8 cellular contexts compared by ENCODE assay signal in genomic region chr16:87203060-87203656, GRCh38.
DNase-seq lines count a peak whose midpoint lies in the region; ATAC-seq and TF ChIP-seq lines count a peak whose summit lies in the region.

No MANE protein-coding gene starts in this region.

- in situ Hi-C loops in ACHN (cut with HindIII; ENCODE audit: low pct_ligation_motif_present, low pct_unique_long_range_greater_than_20kb, low sequenced_read_pairs): no loop called here

- H3K4me3 ChIP-seq in GM12875 (ENCODE audit: low read depth, low read length): no peak overlapping the region

- ATAC-seq in GM19463 (IDR thresholded peaks at IDR 0.05; ENCODE audit: unreplicated experiment) (no peak), GM19395 (IDR thresholded peaks at IDR 0.05; ENCODE audit: unreplicated experiment) (no peak)

- peak; percentile 89 for TF ChIP-seq CTCF in GM12875 (IDR thresholded peaks at IDR 0.05; ENCODE audit: borderline replicate concordance, insufficient read depth, low read depth, low read length)

- peak; percentile 91 for DNase-seq in ACHN
- DNase-seq in NCI-H524 treated with DMSO at 0.1 percent for 48 hours (lab: John Stamatoyannopoulos, UW): peak; percentile 5
- DNase-seq in activated T-cell treated with anti-CD3 and anti-CD28 coated beads for 24 hours (ENCODE audit: low read depth): peak; percentile 14
- DNase-seq in fibroblast of the conjunctiva (ENCODE audit: low read depth): peak; percentile 73
- peak; percentile 52 for DNase-seq in pons (ENCODE audit: low spot score)

Comparison
In these comparisons a context has a peak if more than half of its experiments do, and no peak if none do; other contexts are left out.
1. DNase-seq: peak in every context shown above with its lines; median percentile 91 in ACHN; 73 in fibroblast of the conjunctiva; 52 in pons; 14 in activated T-cell treated with anti-CD3 and anti-CD28 coated beads for 24 hours; 5 in NCI-H524 treated with DMSO at 0.1 percent for 48 hours.